Comparison of ENCODE assay signal across 25 cellular contexts in the genomic region with DNA sequence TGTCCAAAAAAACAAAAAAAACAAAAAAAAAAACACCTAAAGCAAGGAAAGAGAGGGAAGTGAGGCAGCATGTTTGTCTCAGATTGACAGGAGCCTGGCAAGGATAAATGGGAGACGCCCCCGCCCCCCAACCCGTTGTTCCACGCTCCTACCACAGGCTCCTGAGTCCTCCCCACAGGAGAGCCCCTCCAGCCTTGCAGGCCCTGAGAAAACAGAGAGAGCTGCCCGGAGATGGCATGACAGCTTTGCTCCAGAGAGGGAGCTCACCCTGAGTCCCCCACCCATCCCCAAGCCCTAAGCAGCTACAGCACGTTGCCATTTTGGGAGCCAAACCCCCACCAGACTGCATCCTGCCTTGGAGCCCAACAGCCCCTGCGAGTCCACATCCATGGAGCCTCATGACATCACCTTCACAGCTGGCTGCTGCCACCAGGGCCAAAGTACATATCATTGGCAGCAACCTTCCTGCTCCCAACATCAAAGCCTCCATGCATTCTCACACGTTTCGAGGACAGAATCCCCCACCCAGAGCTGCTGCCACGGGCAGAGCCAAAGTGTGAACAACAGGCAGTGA.
"Had no signal": no experiment of that assay in that cellular context is flagged by ENCODE, and none has a peak within 500 bp of the region (broad histone marks: within the 10 kb centered on the region; RNA-seq: fewer than 3 reads in every experiment).

No MANE protein-coding gene starts in this region.

- H3K9ac ChIP-seq: KMS-11 had no signal

- H2AFZ ChIP-seq: PC-9 had no signal

- ATAC-seq: K562, Right ventricle myocardium inferior, SK-N-SH treated with all-trans-retinoic acid at 6 μM for 48 hours had no signal

- H3K27me3 ChIP-seq: Peyer's patch had no signal

- H3K4me3 Mint-ChIP-seq: IgD-negative memory B cell had no signal

- H3K4me1 Mint-ChIP-seq: IgD-negative memory B cell had no signal

- H3K36me3 Mint-ChIP-seq: IgD-negative memory B cell had no signal

- H3K4me1 ChIP-seq: Peyer's patch, SJCRH30 had no signal

- H3K27me3 Mint-ChIP-seq: IgD-negative memory B cell had no signal

- H3K27ac ChIP-seq: KMS-11, PC-9, Peyer's patch, SJCRH30 had no signal

- H3K4me3 ChIP-seq: K562, PC-9, Peyer's patch, SJCRH30 had no signal

- H3K36me3 ChIP-seq: Peyer's patch, SJCRH30 had no signal

- H3K9me3 ChIP-seq: Peyer's patch, SJCRH30 had no signal

- H3K4me2 ChIP-seq: KMS-11, PC-9 had no signal

- DNase-seq: Kasumi-1, MM.1S, NCI-H1105, NCI-H1417, NCI-H1436 treated with DMSO at 0.1 percent for 48 hours, NCI-H1694, NCI-H187 treated with DMSO at 0.1 percent for 48 hours, NCI-H2029 treated with DMSO at 0.1 percent for 48 hours, NCI-H2171 treated with DMSO at 0.1 percent for 48 hours, NCI-H345, NCI-H446 treated with DMSO at 0.1 percent for 48 hours, NCI-H510A treated with DMSO at 0.1 percent for 48 hours, NCI-H526, NCI-H82, OCI-M1, PC-9, Peyer's patch, SHP77 treated with DMSO at 0.1 percent for 48 hours, SJCRH30, T-helper 1 cell had no signal

- H3K27ac Mint-ChIP-seq: IgD-negative memory B cell had no signal
